Comparison of ENCODE assay signal across 6 cellular contexts in genomic region chr5:141681295-141681694, GRCh38. TPM values are rescaled to one million over a fixed set of nuclear protein-coding genes. Genes with fewer than 3 reads are reported as not detected.
DNase-seq lines count a peak whose midpoint lies in the region; ATAC-seq and TF ChIP-seq lines count a peak whose summit lies in the region.

No MANE protein-coding gene starts in this region.

- no peaks in the 10 kb centered on the region for H3K9me3 Mint-ChIP-seq in CD4-positive, alpha-beta T cell
- H3K9me3 Mint-ChIP-seq in activated naive CD8-positive, alpha-beta T cell treated with anti-CD3 and anti-CD28 coated beads, Interleukin-2, amount 10 ng/mL, durations not matched to agents 7 days and 5 days, result no peaks in the 10 kb centered on the region
- H3K9me3 Mint-ChIP-seq in mesothelial cell of epicardium, result no peaks in the 10 kb centered on the region

- no peaks in the 10 kb centered on the region for H3K9me3 ChIP-seq in CD4-positive, alpha-beta T cell (ENCODE audit: control insufficient read depth, low read length)

- intact Hi-C loops in CD4-positive, alpha-beta T cell (cut with DNase I, micrococcal nuclease), result loop anchor here in 1 of 2 experiments (5.0 kb wide), 1 partner anchor 676 kb away; no protein-coding TSS in a partner anchor

- H3K4me3 Mint-ChIP-seq in CD4-positive, alpha-beta T cell, result peak overlapping the region; percentile 58
- H3K4me3 Mint-ChIP-seq in activated naive CD8-positive, alpha-beta T cell treated with anti-CD3 and anti-CD28 coated beads, Interleukin-2, amount 10 ng/mL, durations not matched to agents 7 days and 5 days, result peak overlapping the region; percentile 70
- H3K4me3 Mint-ChIP-seq in mesothelial cell of epicardium, result peak overlapping the region; percentile 63

- CTCF ChIA-PET in CD4-positive, alpha-beta T cell (lab: Charles Lee), result interaction anchor here (1.3 to 3.2 kb wide), 2 partner anchors 198 to 280 kb away, joined by 4 to 12 read pairs; no protein-coding TSS in a partner anchor

- H3K36me3 Mint-ChIP-seq in CD4-positive, alpha-beta T cell (ENCODE audit: low read depth), result no peaks in the 10 kb centered on the region
- peaks cover 4% of the 10 kb centered on the region for H3K36me3 Mint-ChIP-seq in activated naive CD8-positive, alpha-beta T cell treated with anti-CD3 and anti-CD28 coated beads, Interleukin-2, amount 10 ng/mL, durations not matched to agents 7 days and 5 days
- H3K36me3 Mint-ChIP-seq in mesothelial cell of epicardium, result peaks cover 13% of the 10 kb centered on the region

- no peak overlapping the region for H3K27ac Mint-ChIP-seq in CD4-positive, alpha-beta T cell
- peak overlapping the region; percentile 23 for H3K27ac Mint-ChIP-seq in activated naive CD8-positive, alpha-beta T cell treated with anti-CD3 and anti-CD28 coated beads, Interleukin-2, amount 10 ng/mL, durations not matched to agents 7 days and 5 days
- H3K27ac Mint-ChIP-seq in mesothelial cell of epicardium, result peak overlapping the region; percentile 74

- no peak for ATAC-seq in CD4-positive, alpha-beta T cell (ENCODE audit: poor library complexity)
- no peak for ATAC-seq in activated naive CD8-positive, alpha-beta T cell treated with anti-CD3 and anti-CD28 coated beads, Interleukin-2, amount 10 ng/mL, durations not matched to agents 7 days and 5 days (ENCODE audit: low read depth)
- ATAC-seq in HG03469 (IDR thresholded peaks at IDR 0.05; ENCODE audit: unreplicated experiment), result no peak

- POLR2A ChIA-PET in CD4-positive, alpha-beta T cell (lab: Charles Lee), result interaction anchor here (1.0 to 2.7 kb wide), 4 partner anchors 12 to 288 kb away, joined by 3 to 14 read pairs (median 4); partner anchors contain the start of genes FCHSD1 and RNF14
- POLR2A ChIA-PET in activated naive CD8-positive, alpha-beta T cell treated with anti-CD3 and anti-CD28 coated beads, Interleukin-2, amount 10 ng/mL, durations not matched to agents 7 days and 5 days (lab: Charles Lee), result interaction anchor here (1.3 to 2.3 kb wide), 2 partner anchors 30 to 89 kb away, joined by 5 read pairs; partner anchors contain the start of gene FCHSD1

- TF ChIP-seq CTCF in CD4-positive, alpha-beta T cell (IDR thresholded peaks at IDR 0.05), result no peak
- TF ChIP-seq CTCF in mesothelial cell of epicardium (IDR thresholded peaks at IDR 0.05; ENCODE audit: unreplicated experiment), result no peak

- peaks cover 29% of the 10 kb centered on the region for H3K4me1 Mint-ChIP-seq in CD4-positive, alpha-beta T cell (ENCODE audit: low read depth)
- peaks cover 34% of the 10 kb centered on the region for H3K4me1 Mint-ChIP-seq in activated naive CD8-positive, alpha-beta T cell treated with anti-CD3 and anti-CD28 coated beads, Interleukin-2, amount 10 ng/mL, durations not matched to agents 7 days and 5 days
- peaks cover 24% of the 10 kb centered on the region for H3K4me1 Mint-ChIP-seq in mesothelial cell of epicardium

- no peak overlapping the region for H3K27ac ChIP-seq in CD4-positive, alpha-beta T cell (ENCODE audit: low read depth, low read length)

- no peaks in the 10 kb centered on the region for H3K27me3 Mint-ChIP-seq in CD4-positive, alpha-beta T cell
- H3K27me3 Mint-ChIP-seq in activated naive CD8-positive, alpha-beta T cell treated with anti-CD3 and anti-CD28 coated beads, Interleukin-2, amount 10 ng/mL, durations not matched to agents 7 days and 5 days, result peaks cover 2% of the 10 kb centered on the region
- no peaks in the 10 kb centered on the region for H3K27me3 Mint-ChIP-seq in mesothelial cell of epicardium (ENCODE audit: low read depth)

- H3K27me3 ChIP-seq in CD4-positive, alpha-beta T cell (ENCODE audit: control insufficient read depth, insufficient read depth, low read length), result no peaks in the 10 kb centered on the region

- no peak for DNase-seq in CD4-positive, alpha-beta T cell
- no peak for DNase-seq in activated naive CD8-positive, alpha-beta T cell treated with anti-CD3 and anti-CD28 coated beads, Interleukin-2, amount 10 ng/mL, durations not matched to agents 7 days and 5 days
- DNase-seq in mesothelial cell of epicardium (ENCODE audit: low spot score in 2 of 2, unreplicated experiment in 2 of 2) (no peak), NCI-H2081 (lab: John Stamatoyannopoulos, UW) (no peak)
- DNase-seq in activated CD4-positive, CD25-positive, alpha-beta regulatory T cell treated with anti-CD3 and anti-CD28 coated beads, Interleukin-2, amount 50 U/mL, for 72 hours, result no peak

RNA-seq across cellular contexts. Expression of gene ARAP3, which starts 0.7 kb away (rescaled TPM):
- under 1 TPM; 0.30 to 0.31 TPM for total RNA-seq in CD4-positive, alpha-beta T cell
- 10 to 100 TPM; 17.0 to 17.9 TPM for total RNA-seq in activated naive CD8-positive, alpha-beta T cell treated with anti-CD3 and anti-CD28 coated beads, Interleukin-2, amount 10 ng/mL, durations not matched to agents 7 days and 5 days
- 50.9 to 53.8 TPM (median 51.8 TPM) in 3 replicates for total RNA-seq in mesothelial cell of epicardium

RNA-seq across cellular contexts. Expression of gene FCHSD1, which starts 30.1 kb away (rescaled TPM):
- total RNA-seq in CD4-positive, alpha-beta T cell, result 10 to 100 TPM; 79.8 to 86.8 TPM
- total RNA-seq in activated naive CD8-positive, alpha-beta T cell treated with anti-CD3 and anti-CD28 coated beads, Interleukin-2, amount 10 ng/mL, durations not matched to agents 7 days and 5 days, result 10 to 100 TPM; 98.3 to 99.1 TPM
- 48.6 to 52.0 TPM (median 51.5 TPM) in 3 replicates for total RNA-seq in mesothelial cell of epicardium

RNA-seq across cellular contexts. Expression of gene RELL2, which starts 44.5 kb away (rescaled TPM):
- total RNA-seq in CD4-positive, alpha-beta T cell, result 10 to 100 TPM; 10.9 to 11.4 TPM
- total RNA-seq in activated naive CD8-positive, alpha-beta T cell treated with anti-CD3 and anti-CD28 coated beads, Interleukin-2, amount 10 ng/mL, durations not matched to agents 7 days and 5 days, result 10 to 100 TPM; 31.4 to 31.6 TPM
- 3.9 to 4.6 TPM (median 4.6 TPM) in 3 replicates for total RNA-seq in mesothelial cell of epicardium

RNA-seq across cellular contexts. Expression of gene HDAC3, which starts 44.6 kb away (rescaled TPM):
- 10 to 100 TPM; 51.1 to 52.7 TPM for total RNA-seq in CD4-positive, alpha-beta T cell
- total RNA-seq in activated naive CD8-positive, alpha-beta T cell treated with anti-CD3 and anti-CD28 coated beads, Interleukin-2, amount 10 ng/mL, durations not matched to agents 7 days and 5 days, result 10 to 100 TPM; 85.8 to 89.6 TPM
- total RNA-seq in mesothelial cell of epicardium, result 96.0 to 108 TPM (median 102 TPM) in 3 replicates

Comparison
In these comparisons a context has a peak if more than half of its experiments do, and no peak if none do; other contexts are left out.
1. RNA of gene ARAP3, which starts 0.7 kb away (total RNA-seq): 50.9 to 53.8 TPM in mesothelial cell of epicardium and 17.0 to 17.9 TPM in activated naive CD8-positive, alpha-beta T cell treated with anti-CD3 and anti-CD28 coated beads, Interleukin-2, amount 10 ng/mL, durations not matched to agents 7 days and 5 days; 0.30 to 0.31 TPM in CD4-positive, alpha-beta T cell; every median in the first group is over 10 times any median in the second.
2. Peak in every context shown above with its lines, with median percentiles within 50 percentile points of each other: H3K4me3 Mint-ChIP-seq.